ENCODE assay signal across 8 cellular contexts in the genomic region with DNA sequence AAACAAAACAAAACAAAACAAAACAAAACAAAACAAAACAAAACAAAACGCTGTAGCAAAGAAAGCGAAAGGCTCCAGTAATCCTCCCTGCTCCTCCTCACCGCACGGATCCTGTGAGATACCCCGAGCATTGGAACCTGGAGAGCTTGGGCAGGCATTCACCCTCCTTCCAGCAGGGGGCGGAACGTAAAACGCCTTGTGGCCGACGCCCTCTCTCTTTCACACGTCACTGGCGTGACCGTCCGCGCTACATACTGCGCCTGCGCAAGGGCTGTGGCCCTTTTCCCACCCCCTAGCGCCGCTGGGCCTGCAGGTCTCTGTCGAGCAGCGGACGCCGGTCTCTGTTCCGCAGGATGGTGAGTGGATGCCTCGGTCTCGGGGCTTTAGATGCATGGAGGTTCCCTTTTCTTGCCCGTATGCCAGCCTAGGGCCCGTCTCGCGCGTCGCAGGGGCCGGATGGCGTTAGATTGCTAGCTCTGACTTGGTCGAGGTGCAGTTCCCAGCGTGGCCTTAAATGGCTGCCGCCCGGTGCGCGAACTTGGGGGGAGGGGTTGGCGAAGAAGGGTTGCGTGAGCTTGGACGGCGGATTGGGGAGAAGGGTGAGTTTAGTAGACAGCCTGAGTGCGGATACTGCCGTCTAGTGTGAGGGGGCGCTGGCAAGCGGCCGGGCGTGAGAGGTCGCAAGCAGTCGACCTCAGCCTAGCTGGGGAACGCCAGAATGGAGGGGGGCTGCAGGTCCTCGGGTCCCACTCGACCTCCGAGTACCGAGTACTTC. TPM values are rescaled to one million over a fixed set of nuclear protein-coding genes. Genes with fewer than 3 reads are reported as not detected.
DNase-seq lines count a peak whose midpoint lies in the region; ATAC-seq and TF ChIP-seq lines count a peak whose summit lies in the region.

Gene RPL5 (plus strand): TSS at position 279 of the 775 bp plus-strand sequence. CDS start 75 bp downstream, at position 354.

- H4K20me1 ChIP-seq in DND-41 (ENCODE audit: insufficient read depth, low read length): peaks cover 47% of the 10 kb centered on the region

- WGBS in esophagus, 2 donors: 0 to 1% methylated on average over 57 of the region's 57 CpGs

- no peaks in the 10 kb centered on the region for H3K9me3 ChIP-seq in DND-41 (ENCODE audit: insufficient read depth, low read length, severe bottlenecking)
- no peaks in the 10 kb centered on the region for H3K9me3 ChIP-seq in esophagus (ENCODE audit: control insufficient read depth in 2 of 2, insufficient read depth in 1 of 2, low read depth in 1 of 2, low read length in 1 of 2)
- no peaks in the 10 kb centered on the region for H3K9me3 ChIP-seq in muscle layer of colon (ENCODE audit: low read length)

- peak; percentile 98 for DNase-seq in DND-41
- peak; percentile 99 for DNase-seq in KG1 (lab: John Stamatoyannopoulos, UW)
- DNase-seq in activated T-cell treated with anti-CD3 and anti-CD28 coated beads, Interleukin-2, amount 50 U/mL, for 24 hours: peak; percentile 99
- peak; percentile 92 for DNase-seq in stimulated activated CD8-positive, alpha-beta memory T cell treated with anti-CD3 and anti-CD28 coated beads, Interleukin-7, amount 100 ng/mL, for 24 hours (ENCODE audit: low read depth)

- H3K4me3 ChIP-seq in DND-41 (ENCODE audit: low read depth in 1 of 2, low read length in 2 of 2) (peak within 1 kb of the TSS; percentile 78 to 83), esophagus (ENCODE audit: low read depth in 1 of 2, low read length in 2 of 2) (peak within 1 kb of the TSS; percentile 94 to 95), muscle layer of colon (ENCODE audit: low read depth in 1 of 2, low read length in 2 of 2) (peak within 1 kb of the TSS; percentile 96 to 97)

- peak within 1 kb of the TSS; percentile 100 for H3K27ac Mint-ChIP-seq in activated T-cell treated with anti-CD3 and anti-CD28 coated beads, Interleukin-2, amount 50 U/mL, for 24 hours

- H3K79me2 ChIP-seq in DND-41 (ENCODE audit: insufficient read depth, low read length): peaks cover 51% of the 10 kb centered on the region

- H3K27ac ChIP-seq in DND-41 (ENCODE audit: low read length) (peak within 1 kb of the TSS; percentile 97), esophagus (ENCODE audit: low read depth in 2 of 2, low read length in 1 of 2) (peak within 1 kb of the TSS; percentile 89 to 95), muscle layer of colon (ENCODE audit: low read depth, low read length) (peak within 1 kb of the TSS; percentile 99)

- peak; percentile 94 for TF ChIP-seq CTCF in DND-41 (IDR thresholded peaks at IDR 0.05; ENCODE audit: borderline replicate concordance, extremely low read depth, low read length, poor library complexity, severe bottlenecking)

- peak within 1 kb of the TSS; percentile 88 for H2AFZ ChIP-seq in DND-41 (ENCODE audit: low read depth, low read length)

- H3K9ac ChIP-seq in DND-41 (ENCODE audit: low read depth, low read length): peak within 1 kb of the TSS; percentile 82
- peak within 1 kb of the TSS; percentile 90 for H3K9ac ChIP-seq in muscle layer of colon (ENCODE audit: low read length)

- H3K36me3 ChIP-seq in DND-41 (ENCODE audit: insufficient read depth, low read length) (peaks cover 50% of the 10 kb centered on the region), esophagus (ENCODE audit: control insufficient read depth in 2 of 2, insufficient read depth in 2 of 2, low read length in 1 of 2) (no peaks in the 10 kb centered on the region), muscle layer of colon (ENCODE audit: insufficient read depth, low read length) (peaks cover 31% of the 10 kb centered on the region)

- H3K4me2 ChIP-seq in DND-41 (ENCODE audit: insufficient read depth, low read length): peak within 1 kb of the TSS; percentile 76

- peaks cover 52% of the 10 kb centered on the region for H3K36me3 Mint-ChIP-seq in activated T-cell treated with anti-CD3 and anti-CD28 coated beads, Interleukin-2, amount 50 U/mL, for 24 hours (ENCODE audit: low read depth)

- H3K4me1 ChIP-seq in DND-41 (ENCODE audit: insufficient read depth, low read length) (peaks cover 42% of the 10 kb centered on the region), esophagus (ENCODE audit: control insufficient read depth in 2 of 2, insufficient read depth in 2 of 2, low read length in 1 of 2) (peaks cover 0 to 3% of the 10 kb centered on the region in 2 donors), muscle layer of colon (ENCODE audit: insufficient read depth, low read length) (peaks cover 36% of the 10 kb centered on the region)

- H3K9me3 Mint-ChIP-seq in activated T-cell treated with anti-CD3 and anti-CD28 coated beads, Interleukin-2, amount 50 U/mL, for 24 hours: no peaks in the 10 kb centered on the region

- H3K27me3 ChIP-seq in DND-41 (ENCODE audit: insufficient read depth, low read length, poor library complexity) (no peaks in the 10 kb centered on the region), esophagus (ENCODE audit: control insufficient read depth in 1 of 2, insufficient read depth in 2 of 2, low read length in 2 of 2) (no peaks in the 10 kb centered on the region), muscle layer of colon (ENCODE audit: control insufficient read depth in 1 of 2, insufficient read depth in 2 of 2, low read length in 2 of 2) (no peaks in the 10 kb centered on the region)

- peak within 1 kb of the TSS; percentile 97 for H3K4me3 Mint-ChIP-seq in activated T-cell treated with anti-CD3 and anti-CD28 coated beads, Interleukin-2, amount 50 U/mL, for 24 hours

- no peaks in the 10 kb centered on the region for H3K27me3 Mint-ChIP-seq in activated T-cell treated with anti-CD3 and anti-CD28 coated beads, Interleukin-2, amount 50 U/mL, for 24 hours

- H3K4me1 Mint-ChIP-seq in activated T-cell treated with anti-CD3 and anti-CD28 coated beads, Interleukin-2, amount 50 U/mL, for 24 hours (ENCODE audit: low read depth): peaks cover 40% of the 10 kb centered on the region

- peak; percentile 92 for ATAC-seq in DND-41 (ENCODE audit: insufficient read depth, low read depth)
- ATAC-seq in GM21723 (IDR thresholded peaks at IDR 0.05; ENCODE audit: unreplicated experiment): peak; percentile 92

TF ChIP-seq in PFSK-1, 5 proteins besides CTCF, POLR2A, EP300 and RAD21:
- TF ChIP-seq TAF1 (IDR thresholded peaks at IDR 0.05; ENCODE audit: borderline replicate concordance, insufficient read depth, low read length) (peak; percentile 100), FOXP2 (optimal IDR thresholded peaks at IDR 0.05; ENCODE audit: borderline replicate concordance, extremely low read depth, extremely low read length, insufficient read depth) (peak; percentile 96), POLR2AphosphoS5 (IDR thresholded peaks at IDR 0.05; ENCODE audit: low read depth, low read length) (peak; percentile 99), SIN3A (IDR thresholded peaks at IDR 0.05; ENCODE audit: borderline replicate concordance, insufficient read depth, low read length) (peak; percentile 89)
- TF ChIP-seq, protein P1, sequence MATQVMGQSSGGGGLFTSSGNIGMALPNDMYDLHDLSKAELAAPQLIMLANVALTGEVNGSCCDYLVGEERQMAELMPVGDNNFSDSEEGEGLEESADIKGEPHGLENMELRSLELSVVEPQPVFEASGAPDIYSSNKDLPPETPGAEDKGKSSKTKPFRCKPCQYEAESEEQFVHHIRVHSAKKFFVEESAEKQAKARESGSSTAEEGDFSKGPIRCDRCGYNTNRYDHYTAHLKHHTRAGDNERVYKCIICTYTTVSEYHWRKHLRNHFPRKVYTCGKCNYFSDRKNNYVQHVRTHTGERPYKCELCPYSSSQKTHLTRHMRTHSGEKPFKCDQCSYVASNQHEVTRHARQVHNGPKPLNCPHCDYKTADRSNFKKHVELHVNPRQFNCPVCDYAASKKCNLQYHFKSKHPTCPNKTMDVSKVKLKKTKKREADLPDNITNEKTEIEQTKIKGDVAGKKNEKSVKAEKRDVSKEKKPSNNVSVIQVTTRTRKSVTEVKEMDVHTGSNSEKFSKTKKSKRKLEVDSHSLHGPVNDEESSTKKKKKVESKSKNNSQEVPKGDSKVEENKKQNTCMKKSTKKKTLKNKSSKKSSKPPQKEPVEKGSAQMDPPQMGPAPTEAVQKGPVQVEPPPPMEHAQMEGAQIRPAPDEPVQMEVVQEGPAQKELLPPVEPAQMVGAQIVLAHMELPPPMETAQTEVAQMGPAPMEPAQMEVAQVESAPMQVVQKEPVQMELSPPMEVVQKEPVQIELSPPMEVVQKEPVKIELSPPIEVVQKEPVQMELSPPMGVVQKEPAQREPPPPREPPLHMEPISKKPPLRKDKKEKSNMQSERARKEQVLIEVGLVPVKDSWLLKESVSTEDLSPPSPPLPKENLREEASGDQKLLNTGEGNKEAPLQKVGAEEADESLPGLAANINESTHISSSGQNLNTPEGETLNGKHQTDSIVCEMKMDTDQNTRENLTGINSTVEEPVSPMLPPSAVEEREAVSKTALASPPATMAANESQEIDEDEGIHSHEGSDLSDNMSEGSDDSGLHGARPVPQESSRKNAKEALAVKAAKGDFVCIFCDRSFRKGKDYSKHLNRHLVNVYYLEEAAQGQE (IDR thresholded peaks at IDR 0.05; ENCODE audit: insufficient read depth in 1 of 2, low read depth in 2 of 2, low read length in 2 of 2): peak; percentile 70 to 71; a peak in 3 of 4 replicates
TF ChIP-seq in PFSK-1: peak in this region for 5.

RNA-seq across cellular contexts. Expression of gene RPL5, which starts in this region (rescaled TPM):
- 1,398 TPM for polyA plus RNA-seq in PFSK-1 (2012; ENCODE audit: insufficient read length, low read depth)
- 1,000 to 10,000 TPM; 1,458 to 1,852 TPM for polyA plus RNA-seq in esophagus

Comparison
In these comparisons a context has a peak if more than half of its experiments do, and no peak if none do; other contexts are left out.
1. Peak in every context shown above with its lines: DNase-seq, ATAC-seq, H3K4me3 ChIP-seq and H3K27ac ChIP-seq.